In genomic region chr6:17280552-17281090, GRCh38 we compare ENCODE assay signal across 8 cellular contexts. TPM values are rescaled to one million over a fixed set of nuclear protein-coding genes. Genes with fewer than 3 reads are reported as not detected.
DNase-seq lines count a peak whose midpoint lies in the region; ATAC-seq, FAIRE-seq and TF ChIP-seq lines count a peak whose summit lies in the region.

No MANE protein-coding gene starts in this region.

- peaks cover 12% of the 10 kb centered on the region for H3K4me1 ChIP-seq in GM23338 (ENCODE audit: insufficient read depth)
- H3K4me1 ChIP-seq in astrocyte (ENCODE audit: insufficient read depth, low read length): peaks cover 32% of the 10 kb centered on the region
- H3K4me1 ChIP-seq in iPS DF 6.9 (ENCODE audit: control insufficient read depth, insufficient read depth, low read length): no peaks in the 10 kb centered on the region

- H3K79me2 ChIP-seq in GM23338 (replicated peaks; ENCODE audit: insufficient read depth) (no peaks in the 10 kb centered on the region), astrocyte (ENCODE audit: insufficient read depth, low read length) (peaks cover 22% of the 10 kb centered on the region)

- H3K4me1 Mint-ChIP-seq in GM23338 (peaks cover 18% of the 10 kb centered on the region), astrocyte (ENCODE audit: low read depth, unreplicated experiment) (peaks cover 33% of the 10 kb centered on the region)
- peaks cover 5% of the 10 kb centered on the region for H3K4me1 Mint-ChIP-seq in activated T-helper 2 cell treated with anti-CD3 and anti-CD28 coated beads, Interferon-gamma antibody, Interleukin-2, Interleukin-4, amounts not matched to agents 10 μg/mL and 5 μg/mL and 100 μg/mL, durations not matched to agents 14 hours and 24 hours and 36 hours (ENCODE audit: low read depth)

- no peak overlapping the region for H3K27ac Mint-ChIP-seq in GM23338
- peak overlapping the region; percentile 42 for H3K27ac Mint-ChIP-seq in astrocyte (ENCODE audit: unreplicated experiment)
- no peak overlapping the region for H3K27ac Mint-ChIP-seq in activated T-helper 2 cell treated with anti-CD3 and anti-CD28 coated beads, Interferon-gamma antibody, Interleukin-2, Interleukin-4, amounts not matched to agents 10 μg/mL and 5 μg/mL and 100 μg/mL, durations not matched to agents 14 hours and 24 hours and 36 hours

- no peaks in the 10 kb centered on the region for H3K36me3 Mint-ChIP-seq in GM23338 (ENCODE audit: low read depth)
- H3K36me3 Mint-ChIP-seq in astrocyte (ENCODE audit: low read depth, unreplicated experiment): peaks cover 2% of the 10 kb centered on the region
- H3K36me3 Mint-ChIP-seq in activated T-helper 2 cell treated with anti-CD3 and anti-CD28 coated beads, Interferon-gamma antibody, Interleukin-2, Interleukin-4, amounts not matched to agents 10 μg/mL and 5 μg/mL and 100 μg/mL, durations not matched to agents 14 hours and 24 hours and 36 hours (ENCODE audit: low read depth): no peaks in the 10 kb centered on the region

- H3K9ac ChIP-seq in astrocyte (ENCODE audit: low read length): peak overlapping the region; percentile 95

- intact Hi-C loops in sciatic nerve (cut with DNase I): no loop called here
- intact Hi-C loops in activated T-helper 2 cell treated with anti-CD3 and anti-CD28 coated beads, Interferon-gamma antibody, Interleukin-2, Interleukin-4, amounts not matched to agents 10 μg/mL and 5 μg/mL and 100 μg/mL, durations not matched to agents 14 hours and 24 hours and 36 hours (cut with micrococcal nuclease): no loop called here

- H3K9me2 ChIP-seq in GM23338 (ENCODE audit: insufficient read depth): no peaks in the 10 kb centered on the region

- peak overlapping the region; percentile 81 for H3K4me3 Mint-ChIP-seq in GM23338
- peak overlapping the region; percentile 94 for H3K4me3 Mint-ChIP-seq in astrocyte (ENCODE audit: unreplicated experiment)
- no peak overlapping the region for H3K4me3 Mint-ChIP-seq in activated T-helper 2 cell treated with anti-CD3 and anti-CD28 coated beads, Interferon-gamma antibody, Interleukin-2, Interleukin-4, amounts not matched to agents 10 μg/mL and 5 μg/mL and 100 μg/mL, durations not matched to agents 14 hours and 24 hours and 36 hours (ENCODE audit: low read depth)

- H3K9me3 ChIP-seq in astrocyte (ENCODE audit: insufficient read depth, low read depth, low read length) (no peaks in the 10 kb centered on the region), iPS DF 6.9 (ENCODE audit: control insufficient read depth, insufficient read depth, low read length) (no peaks in the 10 kb centered on the region)

- peak; percentile 74 for DNase-seq in GM23338 (ENCODE audit: low spot score)
- no peak for DNase-seq in astrocyte (ENCODE audit: low read depth)
- no peak for DNase-seq in iPS DF 6.9 (ENCODE audit: low read depth, low spot score)
- peak; percentile 63 for DNase-seq in sciatic nerve (ENCODE audit: low spot score)
- no peak for DNase-seq in activated T-helper 2 cell treated with anti-CD3 and anti-CD28 coated beads, Interferon-gamma antibody, Interleukin-2, Interleukin-4, amounts not matched to agents 10 μg/mL and 5 μg/mL and 100 μg/mL, durations not matched to agents 14 hours and 24 hours and 36 hours (ENCODE audit: low spot score)
- DNase-seq in OCI-M2 (lab: John Stamatoyannopoulos, UW; ENCODE audit: unreplicated experiment): no peak
- DNase-seq in NCI-H510A treated with DMSO at 0.1 percent for 48 hours (lab: John Stamatoyannopoulos, UW): no peak

- no CpG with 5 or more reads among the region's 55 CpGs for WGBS in iPS DF 6.9 (ENCODE audit: insufficient coverage, insufficient read length)

- ATAC-seq in GM23338 (peak; percentile 86), sciatic nerve (peak; percentile 76), HG03135 (IDR thresholded peaks at IDR 0.05; ENCODE audit: unreplicated experiment) (no peak)

- no peak overlapping the region for H3K27ac ChIP-seq in GM23338 (ENCODE audit: low read depth)
- peak overlapping the region; percentile 59 for H3K27ac ChIP-seq in astrocyte (ENCODE audit: low read depth, low read length)
- no peak overlapping the region for H3K27ac ChIP-seq in iPS DF 6.9 (ENCODE audit: low read length)

- FAIRE-seq in astrocyte (lab: Jason Lieb, UNC): no peak

- H3K4me2 ChIP-seq in GM23338 (peak overlapping the region; percentile 99), astrocyte (ENCODE audit: low read length) (peak overlapping the region; percentile 91)

- H3K27me3 ChIP-seq in GM23338 (ENCODE audit: insufficient read depth): peaks cover 92% of the 10 kb centered on the region
- no peaks in the 10 kb centered on the region for H3K27me3 ChIP-seq in astrocyte (ENCODE audit: insufficient read depth, low read length)
- peaks cover 34% of the 10 kb centered on the region for H3K27me3 ChIP-seq in iPS DF 6.9 (ENCODE audit: control insufficient read depth, insufficient read depth, low read length)

- peaks cover 51% of the 10 kb centered on the region for H3K27me3 Mint-ChIP-seq in GM23338 (ENCODE audit: insufficient read depth, low read depth, poor library complexity)
- peaks cover 6% of the 10 kb centered on the region for H3K27me3 Mint-ChIP-seq in astrocyte (ENCODE audit: low read depth, unreplicated experiment)
- H3K27me3 Mint-ChIP-seq in activated T-helper 2 cell treated with anti-CD3 and anti-CD28 coated beads, Interferon-gamma antibody, Interleukin-2, Interleukin-4, amounts not matched to agents 10 μg/mL and 5 μg/mL and 100 μg/mL, durations not matched to agents 14 hours and 24 hours and 36 hours (ENCODE audit: low read depth): peaks cover 60% of the 10 kb centered on the region

- H3K36me3 ChIP-seq in GM23338 (ENCODE audit: insufficient read depth) (no peaks in the 10 kb centered on the region), astrocyte (ENCODE audit: insufficient read depth, low read length) (peaks cover 9% of the 10 kb centered on the region), iPS DF 6.9 (ENCODE audit: control insufficient read depth, insufficient read depth, low read length) (no peaks in the 10 kb centered on the region)

- no peak for TF ChIP-seq CTCF in GM23338 (conservative IDR thresholded peaks at IDR 0.05; ENCODE audit: low read depth in 2 of 2)
- no peak for TF ChIP-seq CTCF in astrocyte (IDR thresholded peaks at IDR 0.05; ENCODE audit: insufficient read depth, low read depth, low read length)

- H3K4me3 ChIP-seq in GM23338 (peak overlapping the region; percentile 80), astrocyte (ENCODE audit: insufficient read depth, low read depth, low read length) (peak overlapping the region; percentile 79), iPS DF 6.9 (ENCODE audit: low read length) (peak overlapping the region; percentile 49; the same call in 1 of the 2 replicates)

- peak overlapping the region; percentile 91 for H2AFZ ChIP-seq in GM23338
- peak overlapping the region; percentile 85 for H2AFZ ChIP-seq in astrocyte (ENCODE audit: low read depth, low read length)

- H4K20me1 ChIP-seq in GM23338 (replicated peaks; ENCODE audit: insufficient read depth): peaks cover 12% of the 10 kb centered on the region
- H4K20me1 ChIP-seq in astrocyte (ENCODE audit: insufficient read depth, low read length): peaks cover 4% of the 10 kb centered on the region

- H3F3A ChIP-seq in GM23338 (replicated peaks; ENCODE audit: low read depth): no peaks in the 10 kb centered on the region

- H3K9me3 Mint-ChIP-seq in GM23338 (no peaks in the 10 kb centered on the region), astrocyte (ENCODE audit: unreplicated experiment) (no peaks in the 10 kb centered on the region)
- no peaks in the 10 kb centered on the region for H3K9me3 Mint-ChIP-seq in activated T-helper 2 cell treated with anti-CD3 and anti-CD28 coated beads, Interferon-gamma antibody, Interleukin-2, Interleukin-4, amounts not matched to agents 10 μg/mL and 5 μg/mL and 100 μg/mL, durations not matched to agents 14 hours and 24 hours and 36 hours

TF ChIP-seq in GM23338, 12 proteins besides CTCF, POLR2A, EP300 and RAD21 (continues in another document):
- TF ChIP-seq CREB1 (CRISPR knock-in tag; IDR thresholded peaks at IDR 0.05; ENCODE audit: low read depth): no peak
- no peak for TF ChIP-seq JUNB (IDR thresholded peaks at IDR 0.05; ENCODE audit: unreplicated experiment)

RNA-seq across cellular contexts. Expression of gene RBM24, which starts 0.5 kb away (rescaled TPM):
- total RNA-seq in GM23338 (2014; rRNA removed; shearing (Covaris generic)): 0.58 and 1.3 TPM in 2 replicates
- polyA plus RNA-seq in GM23338 (2016; fragmentation: Nextera tagmentation; extraction: Ambion mirVana): 0.27 and 0.96 TPM in 2 replicates
- total RNA-seq in astrocyte (18.2 and 22.7 TPM in 2 replicates), sciatic nerve (3.1 TPM)
- not detected in 2 replicates for total RNA-seq in activated T-helper 2 cell treated with anti-CD3 and anti-CD28 coated beads, Interferon-gamma antibody, Interleukin-2, Interleukin-4, amounts not matched to agents 10 μg/mL and 5 μg/mL and 100 μg/mL, durations not matched to agents 14 hours and 24 hours and 36 hours

Comparison
In these comparisons a context has a peak if more than half of its experiments do, and no peak if none do; other contexts are left out.
1. DNase-seq: peak in GM23338 (single experiment) and sciatic nerve (single experiment); none in astrocyte (single experiment), iPS DF 6.9 (single experiment), activated T-helper 2 cell treated with anti-CD3 and anti-CD28 coated beads, Interferon-gamma antibody, Interleukin-2, Interleukin-4, amounts not matched to agents 10 μg/mL and 5 μg/mL and 100 μg/mL, durations not matched to agents 14 hours and 24 hours and 36 hours (single experiment), OCI-M2 (single experiment) and NCI-H510A treated with DMSO at 0.1 percent for 48 hours (single experiment).
2. Peak in every context shown above with its lines, with median percentiles within 50 percentile points of each other: H3K4me3 ChIP-seq.